Comparison of ENCODE assay signal across 20 cellular contexts in genomic region chr6:75382634-75382900, GRCh38.
"Had no signal": no experiment of that assay in that cellular context is flagged by ENCODE, and none has a peak within 500 bp of the region (broad histone marks: within the 10 kb centered on the region; RNA-seq: fewer than 3 reads in every experiment).

No MANE protein-coding gene starts in this region.

- H3K4me1 ChIP-seq: parathyroid adenoma, right lobe of liver had no signal

- H3K27ac ChIP-seq: lower lobe of right lung, parathyroid adenoma, right lobe of liver, tibial nerve, WERI-Rb-1 had no signal

- H3K4me3 ChIP-seq: heart right ventricle, lower lobe of right lung, right lobe of liver, skin epidermis, tibial nerve had no signal

- H3K36me3 ChIP-seq: heart right ventricle, lower lobe of right lung, right lobe of liver, tibial nerve, WERI-Rb-1 had no signal

- H3K9me3 ChIP-seq: heart right ventricle, lower lobe of right lung, right lobe of liver, tibial nerve had no signal

- H3K27ac Mint-ChIP-seq: activated naive CD4-positive, alpha-beta T cell treated with anti-CD3 and anti-CD28 coated beads, Interleukin-2, amount 50 U/mL, for 72 hours; activated T-helper 17 cell treated with anti-CD3 and anti-CD28 coated beads, Interleukin-2, amount 50 U/mL, for 72 hours; naive thymus-derived CD8-positive, alpha-beta T cell; stimulated activated naive CD8-positive, alpha-beta T cell treated with anti-CD3 and anti-CD28 coated beads, Interleukin-15, Interleukin-2, amounts not matched to agents 100 ng/mL and 50 ng/mL, for 24 hours had no signal

- H3K27me3 ChIP-seq: heart right ventricle, tibial nerve had no signal

- H3K9me3 Mint-ChIP-seq: activated naive CD4-positive, alpha-beta T cell treated with anti-CD3 and anti-CD28 coated beads, Interleukin-2, amount 50 U/mL, for 72 hours; activated T-helper 17 cell treated with anti-CD3 and anti-CD28 coated beads, Interleukin-2, amount 50 U/mL, for 72 hours; central memory CD8-positive, alpha-beta T cell; stimulated activated naive CD8-positive, alpha-beta T cell treated with anti-CD3 and anti-CD28 coated beads, Interleukin-15, Interleukin-2, amounts not matched to agents 100 ng/mL and 50 ng/mL, for 24 hours had no signal

- H3K4me1 Mint-ChIP-seq: activated T-helper 17 cell treated with anti-CD3 and anti-CD28 coated beads, Interleukin-2, amount 50 U/mL, for 72 hours; central memory CD8-positive, alpha-beta T cell; naive thymus-derived CD8-positive, alpha-beta T cell had no signal

- H2AFZ ChIP-seq: parathyroid adenoma had no signal

- DNase-seq: activated CD4-positive, CD25-positive, alpha-beta regulatory T cell treated with anti-CD3 and anti-CD28 coated beads, Interleukin-2, amount 50 U/mL, for 72 hours; activated T-cell treated with anti-CD3 and anti-CD28 coated beads, Interleukin-2, amount 50 U/mL, for 1 hour; aorta; heart right ventricle; left colon; lower lobe of right lung; naive thymus-derived CD8-positive, alpha-beta T cell; nucleus accumbens; right lobe of liver; stimulated activated CD4-positive, alpha-beta T cell treated with anti-CD3 and anti-CD28 coated beads, Interleukin-1b, Interleukin-23, amount 100 ng/mL, for 48 hours; substantia nigra; T-helper 1 cell; WERI-Rb-1 had no signal

- H3K4me3 Mint-ChIP-seq: activated T-helper 17 cell treated with anti-CD3 and anti-CD28 coated beads, Interleukin-2, amount 50 U/mL, for 72 hours; central memory CD8-positive, alpha-beta T cell; naive thymus-derived CD8-positive, alpha-beta T cell; stimulated activated naive CD8-positive, alpha-beta T cell treated with anti-CD3 and anti-CD28 coated beads, Interleukin-15, Interleukin-2, amounts not matched to agents 100 ng/mL and 50 ng/mL, for 24 hours had no signal

- H3K36me3 Mint-ChIP-seq: activated naive CD4-positive, alpha-beta T cell treated with anti-CD3 and anti-CD28 coated beads, Interleukin-2, amount 50 U/mL, for 72 hours; naive thymus-derived CD8-positive, alpha-beta T cell had no signal
